ENCODE assay signal across 18 cellular contexts in the genomic region with DNA sequence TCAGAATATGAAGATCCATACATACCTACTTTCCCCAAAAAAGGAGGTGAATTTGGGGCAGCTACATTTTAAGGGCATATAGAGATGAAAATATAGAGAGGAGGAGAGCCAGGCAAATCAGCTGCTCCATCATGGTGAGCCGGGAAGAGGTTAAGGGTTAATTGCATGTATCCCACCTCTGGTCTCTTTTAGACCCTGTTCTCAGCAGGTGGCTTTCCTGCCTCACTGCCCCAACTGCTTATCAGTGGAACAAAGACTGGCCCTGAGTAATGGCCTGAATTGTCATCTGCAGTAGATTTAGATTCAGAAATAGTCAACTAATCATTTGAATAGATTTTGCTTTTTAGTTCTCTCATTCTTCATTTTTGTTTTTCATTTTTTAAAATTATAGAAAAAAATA.
DNase-seq lines count a peak whose midpoint lies in the region; ATAC-seq and TF ChIP-seq lines count a peak whose summit lies in the region.
"Had no signal": no experiment of that assay in that cellular context is flagged by ENCODE, and none has a peak within 500 bp of the region (broad histone marks: within the 10 kb centered on the region; RNA-seq: fewer than 3 reads in every experiment).

No MANE protein-coding gene starts in this region.

- DNase-seq in heart right ventricle: no peak
- no peak for DNase-seq in left ventricle myocardium superior
- no peak for DNase-seq in right cardiac atrium
- DNase-seq in osteoblast (ENCODE audit: insufficient read length, low spot score, missing footprints): no peak
- DNase-seq in upper lobe of right lung: no peak
- DNase-seq in endothelial cell (ENCODE audit: low spot score): no peak
- no peak for DNase-seq in NCI-H1092 treated with DMSO at 0.1 percent for 48 hours (lab: John Stamatoyannopoulos, UW)
- no peak for DNase-seq in NOMO-1 treated with DMSO at 0.1 percent for 48 hours (lab: John Stamatoyannopoulos, UW; ENCODE audit: unreplicated experiment)
- DNase-seq: activated CD4-positive, alpha-beta memory T cell treated with anti-CD3 and anti-CD28 coated beads, Interleukin-2, amount 10 ng/mL, durations not matched to agents 7 days and 5 days; activated naive CD4-positive, alpha-beta T cell treated with anti-CD3 and anti-CD28 coated beads for 36 hours; cortex of kidney; GOT3; NCI-H524 treated with DMSO at 0.1 percent for 48 hours; occipital lobe; SHP77 treated with DMSO at 0.1 percent for 48 hours; stomach; T-cell had no signal

- H3K27ac Mint-ChIP-seq in endothelial cell (ENCODE audit: unreplicated experiment): no peak overlapping the region
- H3K27ac Mint-ChIP-seq: activated CD4-positive, alpha-beta memory T cell treated with anti-CD3 and anti-CD28 coated beads, Interleukin-2, amount 10 ng/mL, durations not matched to agents 7 days and 5 days; activated naive CD4-positive, alpha-beta T cell treated with anti-CD3 and anti-CD28 coated beads for 36 hours; T-cell had no signal

- peaks cover 6 to 45% (median 39%) of the 10 kb centered on the region in 9 donors for H3K4me1 ChIP-seq in heart right ventricle
- H3K4me1 ChIP-seq in right cardiac atrium (ENCODE audit: control insufficient read depth, insufficient read depth, low read length): no peaks in the 10 kb centered on the region
- H3K4me1 ChIP-seq in osteoblast (ENCODE audit: insufficient read depth, low read length): peaks cover 26% of the 10 kb centered on the region
- H3K4me1 ChIP-seq in upper lobe of right lung: peaks cover 23% of the 10 kb centered on the region

- H3K4me3 ChIP-seq in heart right ventricle: no peak overlapping the region
- H3K4me3 ChIP-seq in right cardiac atrium (ENCODE audit: low read length): no peak overlapping the region
- no peak overlapping the region for H3K4me3 ChIP-seq in osteoblast (ENCODE audit: insufficient read depth, low read length)
- H3K4me3 ChIP-seq in upper lobe of right lung: no peak overlapping the region
- H3K4me3 ChIP-seq: A549, stomach had no signal

- 41 to 59% methylated on average over 1 of the region's 1 CpG for WGBS in heart right ventricle, 2 donors
- 63% methylated on average over 1 of the region's 1 CpG for WGBS in right cardiac atrium

- H3K4me2 ChIP-seq in osteoblast (ENCODE audit: insufficient read depth, low read length): no peak overlapping the region

- H3K4me3 Mint-ChIP-seq in endothelial cell (ENCODE audit: unreplicated experiment): no peak overlapping the region
- H3K4me3 Mint-ChIP-seq: activated CD4-positive, alpha-beta memory T cell treated with anti-CD3 and anti-CD28 coated beads, Interleukin-2, amount 10 ng/mL, durations not matched to agents 7 days and 5 days; activated naive CD4-positive, alpha-beta T cell treated with anti-CD3 and anti-CD28 coated beads for 36 hours; T-cell had no signal

- H3K27me3 Mint-ChIP-seq in endothelial cell (ENCODE audit: unreplicated experiment): no peaks in the 10 kb centered on the region
- H3K27me3 Mint-ChIP-seq: activated CD4-positive, alpha-beta memory T cell treated with anti-CD3 and anti-CD28 coated beads, Interleukin-2, amount 10 ng/mL, durations not matched to agents 7 days and 5 days; T-cell had no signal

- no peaks in the 10 kb centered on the region for H3K36me3 Mint-ChIP-seq in endothelial cell (ENCODE audit: low read depth, unreplicated experiment)
- H3K36me3 Mint-ChIP-seq: T-cell had no signal

- no peaks in the 10 kb centered on the region for H3K36me3 ChIP-seq in heart right ventricle
- H3K36me3 ChIP-seq in osteoblast (ENCODE audit: insufficient read depth, low read length): no peaks in the 10 kb centered on the region
- H3K36me3 ChIP-seq in upper lobe of right lung: no peaks in the 10 kb centered on the region
- H3K36me3 ChIP-seq: stomach had no signal

- H2AFZ ChIP-seq in osteoblast (ENCODE audit: low read length): peak overlapping the region; percentile 1

- H3K27me3 ChIP-seq in heart right ventricle (no peaks in the 10 kb centered on the region), right cardiac atrium (ENCODE audit: control insufficient read depth, insufficient read depth) (no peaks in the 10 kb centered on the region), osteoblast (ENCODE audit: insufficient read depth, low read length) (no peaks in the 10 kb centered on the region), upper lobe of right lung (no peaks in the 10 kb centered on the region)
- H3K27me3 ChIP-seq: stomach had no signal

- no peaks in the 10 kb centered on the region for H3K9me3 ChIP-seq in heart right ventricle
- no peaks in the 10 kb centered on the region for H3K9me3 ChIP-seq in right cardiac atrium (ENCODE audit: control insufficient read depth, low read length)
- H3K9me3 ChIP-seq in osteoblast (ENCODE audit: low read depth, low read length): no peaks in the 10 kb centered on the region
- no peaks in the 10 kb centered on the region for H3K9me3 ChIP-seq in upper lobe of right lung
- H3K9me3 ChIP-seq: A549, stomach had no signal

- no peaks in the 10 kb centered on the region for H3K79me2 ChIP-seq in osteoblast (ENCODE audit: insufficient read depth, low read length)

- intact Hi-C loops in heart right ventricle (cut with DNase I): loop anchor here in 7 of 10 donors (5.0 to 10.0 kb wide), 8 partner anchors 87 to 452 kb away; partner anchors contain the start of gene SPRY2 (in 1 of the 7)
- intact Hi-C loops in left ventricle myocardium superior (cut with micrococcal nuclease): loop anchor here (5.0 kb wide), 1 partner anchor 203 kb away; no protein-coding TSS in a partner anchor
- intact Hi-C loops in right cardiac atrium (cut with DNase I): loop anchor here (5.0 to 10.0 kb wide), 5 partner anchors 107 to 357 kb away; partner anchors contain the start of gene SPRY2 (in 2 of the 4)
- intact Hi-C loops in upper lobe of right lung (cut with DNase I): no loop called here

- ATAC-seq in heart right ventricle: no peak
- ATAC-seq in left ventricle myocardium superior: no peak
- ATAC-seq in right cardiac atrium: no peak
- ATAC-seq in upper lobe of right lung: no peak
- ATAC-seq: A549, T-cell had no signal

- H3K4me1 Mint-ChIP-seq in endothelial cell (ENCODE audit: unreplicated experiment): peaks cover 22% of the 10 kb centered on the region
- H3K4me1 Mint-ChIP-seq: activated CD4-positive, alpha-beta memory T cell treated with anti-CD3 and anti-CD28 coated beads, Interleukin-2, amount 10 ng/mL, durations not matched to agents 7 days and 5 days; T-cell had no signal

- no peaks in the 10 kb centered on the region for H4K20me1 ChIP-seq in osteoblast (ENCODE audit: insufficient read depth, low read length)

- TF ChIP-seq CTCF in heart right ventricle (IDR thresholded peaks at IDR 0.05): no peak
- TF ChIP-seq CTCF in osteoblast (IDR thresholded peaks at IDR 0.05; ENCODE audit: extremely low read depth, low read depth, low read length): no peak
- no peak for TF ChIP-seq CTCF in upper lobe of right lung (IDR thresholded peaks at IDR 0.05)
- no peak for TF ChIP-seq CTCF in endothelial cell (IDR thresholded peaks at IDR 0.05; ENCODE audit: unreplicated experiment)

- no peaks in the 10 kb centered on the region for H3K9me3 Mint-ChIP-seq in endothelial cell (ENCODE audit: unreplicated experiment)
- H3K9me3 Mint-ChIP-seq: activated CD4-positive, alpha-beta memory T cell treated with anti-CD3 and anti-CD28 coated beads, Interleukin-2, amount 10 ng/mL, durations not matched to agents 7 days and 5 days; activated naive CD4-positive, alpha-beta T cell treated with anti-CD3 and anti-CD28 coated beads for 36 hours; T-cell had no signal

- H3K27ac ChIP-seq in heart right ventricle (peak overlapping the region; percentile 76 to 93 (median 86)), right cardiac atrium (ENCODE audit: low read length) (peak overlapping the region; percentile 71), osteoblast (ENCODE audit: low read depth, low read length) (no peak overlapping the region), upper lobe of right lung (peak overlapping the region; percentile 84)
